In the genomic region with DNA sequence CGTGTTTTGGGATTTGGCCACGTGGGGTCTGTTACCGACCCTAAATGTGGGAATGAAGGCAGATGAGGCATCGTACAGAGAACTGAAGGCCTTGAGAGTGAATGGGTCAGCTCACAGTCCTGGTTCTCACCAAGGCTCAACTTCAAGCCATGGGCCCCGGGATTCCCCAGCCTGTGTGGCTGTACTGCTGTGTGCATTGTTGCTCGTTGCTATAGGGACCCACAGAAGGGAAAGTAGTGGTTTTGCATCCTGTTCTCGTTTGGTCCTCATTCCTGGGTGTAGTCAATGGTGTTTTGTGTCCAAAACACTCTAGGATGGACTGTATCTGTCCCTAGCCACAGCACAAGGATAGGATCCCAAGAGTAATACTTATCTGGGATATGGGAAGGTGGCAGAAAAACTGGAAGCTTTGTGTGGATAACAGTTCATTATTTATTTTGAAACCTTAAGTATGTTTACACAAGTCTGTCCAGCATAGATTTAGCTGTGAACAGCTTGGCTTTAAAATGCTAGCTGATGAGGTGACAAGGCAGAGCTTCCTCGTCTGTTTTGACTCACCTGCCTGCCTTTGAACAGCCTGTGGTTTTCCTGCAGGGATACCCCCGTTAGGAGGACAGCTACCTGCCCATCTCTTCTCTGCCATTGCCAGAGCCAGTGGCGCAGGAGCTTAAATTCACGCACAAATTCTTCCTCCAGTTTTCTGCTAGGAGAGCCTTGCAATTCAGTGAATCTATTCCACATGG, we compare ENCODE assay signal across 8 cellular contexts.
DNase-seq lines count a peak whose midpoint lies in the region; ATAC-seq and TF ChIP-seq lines count a peak whose summit lies in the region.

No MANE protein-coding gene starts in this region.

- H3K4me3 ChIP-seq in IMR-90 (ENCODE audit: insufficient read depth, low read depth, low read length): no peak overlapping the region

- peaks cover 13% of the 10 kb centered on the region for H3K4me1 ChIP-seq in IMR-90 (ENCODE audit: control insufficient read depth, insufficient read depth, low read length)

- H3K23ac ChIP-seq in IMR-90 (ENCODE audit: low read depth, low read length): no peak overlapping the region

- H4K8ac ChIP-seq in IMR-90 (ENCODE audit: low read depth in 2 of 2, low read length in 2 of 2): peak overlapping the region in 1 of 2 experiments; percentile 4; a peak in 1 of 4 replicates

- H3K56ac ChIP-seq in IMR-90 (ENCODE audit: extremely low read depth, insufficient read depth, low read length): no peak overlapping the region

- WGBS in IMR-90 (ENCODE audit: extremely low coverage in 2 of 2, insufficient read length in 1 of 2), 2 experiments: 20% methylated on average over 1 of the region's 11 CpGs; no CpG with 5 or more reads in 1 of the 2 experiments

- peaks cover 32% of the 10 kb centered on the region for H3K9me1 ChIP-seq in IMR-90 (ENCODE audit: insufficient read depth, low read length)

- H2BK5ac ChIP-seq in IMR-90 (ENCODE audit: low read depth, low read length, poor library complexity, severe bottlenecking): no peak overlapping the region

- POLR2A ChIA-PET in IMR-90 (lab: Charles Lee; ENCODE audit: unreplicated experiment): no interaction called here

- in situ Hi-C loops in IMR-90 (cut with MboI; ENCODE audit: low sequenced_read_pairs): no loop called here
- in situ Hi-C loops in KBM-7 (cut with MboI; ENCODE audit: low pct_unique_long_range_greater_than_20kb, low sequenced_read_pairs): no loop called here

- no peak; the same call in 1 of the 2 replicates for TF ChIP-seq POLR2A in IMR-90 (IDR thresholded peaks at IDR 0.05; ENCODE audit: low read depth, low read length)

- dilution Hi-C loops in IMR-90 (cut with HindIII; ENCODE audit: low sequenced_read_pairs, unreplicated experiment): no loop called here

- no peaks in the 10 kb centered on the region for H3K27me3 ChIP-seq in IMR-90 (ENCODE audit: control insufficient read depth, insufficient read depth, low read length)

- H3K18ac ChIP-seq in IMR-90 (ENCODE audit: low read depth, low read length): no peak overlapping the region

- DNase-seq in IMR-90 (peak; percentile 78), fibroblast of gingiva (ENCODE audit: low read depth) (peak; percentile 29), hypothalamus (lab: John Stamatoyannopoulos, UW) (no peak), NCI-H446 treated with DMSO at 0.1 percent for 48 hours (lab: John Stamatoyannopoulos, UW) (no peak), KBM-7 (no peak)
- no peak for DNase-seq in stimulated activated CD4-positive, alpha-beta T cell treated with anti-CD3 and anti-CD28 coated beads, Interleukin-4, amount 100 ng/mL, for 1 hour

- no TSS peak for BruUV-seq in IMR-90 (replicated peaks; lab: Mats Ljungman, UMichigan)

- no peaks in the 10 kb centered on the region for H3K9me3 ChIP-seq in IMR-90 (ENCODE audit: control insufficient read depth, insufficient read depth, low read length)

- no peak overlapping the region for H3K27ac ChIP-seq in IMR-90 (ENCODE audit: insufficient read depth, low read length)

- peaks cover 8% of the 10 kb centered on the region; the same call in 1 of the 2 replicates for H4K20me1 ChIP-seq in IMR-90 (ENCODE audit: insufficient read depth, low read length)

- intact Hi-C loops in IMR-90 (cut with micrococcal nuclease): loop anchor here (1.0 to 10.0 kb wide), 3 partner anchors 68 to 513 kb away; a partner anchor contains a TSS

- CTCF ChIA-PET in IMR-90 (lab: Yijun Ruan, JAX): interaction anchor here (0.5 kb wide), 1 partner anchor 203 kb away, joined by 3 read pairs; no protein-coding TSS in a partner anchor

- H4K5ac ChIP-seq in IMR-90 (ENCODE audit: low read depth, low read length): no peak overlapping the region; the same call in 1 of the 2 replicates

- no peak overlapping the region for H2BK15ac ChIP-seq in IMR-90 (ENCODE audit: low read depth, low read length)

- H3K9ac ChIP-seq in IMR-90 (ENCODE audit: low read depth, low read length): no peak overlapping the region

- H4K91ac ChIP-seq in IMR-90 (ENCODE audit: insufficient read depth, low read depth, low read length): peak overlapping the region; percentile 28; the same call in 1 of the 2 replicates

- TF ChIP-seq CTCF in IMR-90 (conservative IDR thresholded peaks at IDR 0.05; ENCODE audit: low read depth, low read length): no peak

- H3K79me1 ChIP-seq in IMR-90 (ENCODE audit: low read depth in 1 of 2, low read length in 2 of 2): peaks cover 4 to 18% of the 10 kb centered on the region in 2 experiments; a peak in 3 of 4 replicates

- H3K36me3 ChIP-seq in IMR-90 (ENCODE audit: control insufficient read depth, insufficient read depth, low read length): peaks cover 28% of the 10 kb centered on the region

- no peak overlapping the region for H3K4me2 ChIP-seq in IMR-90 (ENCODE audit: low read depth, low read length)

- H3K4ac ChIP-seq in IMR-90 (ENCODE audit: low read depth, low read length): peak overlapping the region; percentile 39; the same call in 1 of the 2 replicates

- H2AK5ac ChIP-seq in IMR-90 (ENCODE audit: low read depth, low read length): peak overlapping the region; percentile 23; the same call in 1 of the 2 replicates

- no peak overlapping the region for H2AK9ac ChIP-seq in IMR-90 (replicated peaks; ENCODE audit: low read depth, low read length, poor library complexity)

- ATAC-seq in GM18498 (IDR thresholded peaks at IDR 0.05; ENCODE audit: unreplicated experiment): peak; percentile 99
- ATAC-seq in GM21526 (IDR thresholded peaks at IDR 0.05; ENCODE audit: low FRiP score, unreplicated experiment): peak; percentile 85
- ATAC-seq in IMR-90 (ENCODE audit: low read depth): peak; percentile 5; the same call in 1 of the 2 replicates

- H3K14ac ChIP-seq in IMR-90 (replicated peaks; ENCODE audit: low read depth, low read length): peak overlapping the region; percentile 10

- H2AFZ ChIP-seq in IMR-90 (replicated peaks; ENCODE audit: low read length, poor library complexity): peak overlapping the region; percentile 41

- TF ChIP-seq RAD21 in IMR-90 (IDR thresholded peaks at IDR 0.05; ENCODE audit: low read length): no peak

- peak overlapping the region; percentile 9 for H2BK120ac ChIP-seq in IMR-90 (ENCODE audit: low read depth, low read length)

- H2BK20ac ChIP-seq in IMR-90 (ENCODE audit: low read depth, low read length): 0 out of 2 replicates have a peak overlapping the region, but pooled peaks have one; percentile 7

TF ChIP-seq in IMR-90, 13 proteins besides CTCF, POLR2A, EP300 and RAD21:
- TF ChIP-seq MXI1 (IDR thresholded peaks at IDR 0.05; ENCODE audit: borderline replicate concordance, low read depth, low read length) (no peak), FOS (IDR thresholded peaks at IDR 0.05; ENCODE audit: low read depth, low read length) (no peak), BHLHE40 (IDR thresholded peaks at IDR 0.05; ENCODE audit: low read depth, low read length) (no peak), CHD1 (IDR thresholded peaks at IDR 0.05; ENCODE audit: low read depth, low read length) (no peak), MAZ (IDR thresholded peaks at IDR 0.05; ENCODE audit: borderline replicate concordance, low read depth, low read length) (no peak)
- TF ChIP-seq, protein P1, sequence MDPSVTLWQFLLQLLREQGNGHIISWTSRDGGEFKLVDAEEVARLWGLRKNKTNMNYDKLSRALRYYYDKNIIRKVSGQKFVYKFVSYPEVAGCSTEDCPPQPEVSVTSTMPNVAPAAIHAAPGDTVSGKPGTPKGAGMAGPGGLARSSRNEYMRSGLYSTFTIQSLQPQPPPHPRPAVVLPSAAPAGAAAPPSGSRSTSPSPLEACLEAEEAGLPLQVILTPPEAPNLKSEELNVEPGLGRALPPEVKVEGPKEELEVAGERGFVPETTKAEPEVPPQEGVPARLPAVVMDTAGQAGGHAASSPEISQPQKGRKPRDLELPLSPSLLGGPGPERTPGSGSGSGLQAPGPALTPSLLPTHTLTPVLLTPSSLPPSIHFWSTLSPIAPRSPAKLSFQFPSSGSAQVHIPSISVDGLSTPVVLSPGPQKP (IDR thresholded peaks at IDR 0.05; ENCODE audit: borderline replicate concordance, low read depth, low read length): no peak
- TF ChIP-seq, protein P2, sequence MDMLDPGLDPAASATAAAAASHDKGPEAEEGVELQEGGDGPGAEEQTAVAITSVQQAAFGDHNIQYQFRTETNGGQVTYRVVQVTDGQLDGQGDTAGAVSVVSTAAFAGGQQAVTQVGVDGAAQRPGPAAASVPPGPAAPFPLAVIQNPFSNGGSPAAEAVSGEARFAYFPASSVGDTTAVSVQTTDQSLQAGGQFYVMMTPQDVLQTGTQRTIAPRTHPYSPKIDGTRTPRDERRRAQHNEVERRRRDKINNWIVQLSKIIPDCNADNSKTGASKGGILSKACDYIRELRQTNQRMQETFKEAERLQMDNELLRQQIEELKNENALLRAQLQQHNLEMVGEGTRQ (IDR thresholded peaks at IDR 0.05; ENCODE audit: low read depth, low read length): peak; percentile 16; the same call in 1 of the 2 replicates
TF ChIP-seq in IMR-90: peak in this region for 1.

Comparison
In these comparisons a context has a peak if more than half of its experiments do, and no peak if none do; other contexts are left out.
1. ATAC-seq: peak in every context shown above with its lines; median percentile 99 in GM18498; 85 in GM21526; 5 in IMR-90.
2. DNase-seq: peak in IMR-90 (single experiment) and fibroblast of gingiva (single experiment); none in hypothalamus (0 of 51), NCI-H446 treated with DMSO at 0.1 percent for 48 hours (single experiment), KBM-7 (single experiment) and stimulated activated CD4-positive, alpha-beta T cell treated with anti-CD3 and anti-CD28 coated beads, Interleukin-4, amount 100 ng/mL, for 1 hour (single experiment).